Comparison of ENCODE assay signal across 16 cellular contexts in the genomic region with DNA sequence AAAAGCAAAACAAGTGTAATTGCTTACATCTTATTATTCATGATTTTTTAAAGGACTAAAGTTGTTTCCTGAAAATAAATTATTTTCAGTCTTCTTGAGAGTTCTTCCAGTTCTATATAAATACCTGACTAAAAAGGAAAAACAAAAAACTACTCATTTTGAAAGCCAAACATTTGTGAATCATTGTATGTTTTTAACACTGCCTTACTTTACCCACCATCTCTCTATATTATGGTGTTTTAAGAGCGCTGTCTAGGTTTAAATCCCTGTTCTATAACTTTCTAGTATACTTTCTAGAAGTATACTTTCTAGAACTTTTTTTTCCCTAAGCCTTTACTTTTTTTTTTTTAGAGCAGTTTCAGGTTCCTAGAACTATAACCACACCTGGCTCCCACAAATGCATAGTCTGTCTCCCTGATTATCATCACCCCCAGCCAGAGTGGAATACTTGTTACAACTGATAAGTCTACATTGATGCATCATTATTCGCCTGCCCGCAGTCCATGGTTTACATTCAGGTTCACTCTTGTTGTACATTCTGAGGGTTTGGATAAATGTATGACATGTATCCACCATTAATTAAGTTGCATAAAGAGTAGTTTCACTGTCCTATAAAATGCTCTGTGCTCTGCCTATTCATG.
"Had no signal": no experiment of that assay in that cellular context is flagged by ENCODE, and none has a peak within 500 bp of the region (broad histone marks: within the 10 kb centered on the region; RNA-seq: fewer than 3 reads in every experiment).

No MANE protein-coding gene starts in this region.

- H3K9me3 ChIP-seq: sigmoid colon, thyroid gland, vagina had no signal

- H3K4me3 Mint-ChIP-seq: activated B cell treated with CpG ODN at 0.5 μM for 24 hours; activated naive CD4-positive, alpha-beta T cell treated with anti-CD3 and anti-CD28 coated beads, Interleukin-2, amount 10 ng/mL, durations not matched to agents 7 days and 5 days; endodermal cell; neural crest cell; T-helper 1 cell treated with Interleukin-12 subunit alpha and Interleukin-12 subunit beta and Interleukin-4 antibody, amounts not matched to agents 30 μg/mL and 1 μg/mL, for 36 hours had no signal

- H3K36me3 ChIP-seq: thyroid gland had no signal

- H3K27me3 ChIP-seq: hepatocyte, sigmoid colon, thyroid gland, vagina had no signal

- H3K9me3 Mint-ChIP-seq: activated B cell treated with CpG ODN at 0.5 μM for 24 hours; endodermal cell; neural crest cell; T-helper 1 cell treated with Interleukin-12 subunit alpha and Interleukin-12 subunit beta and Interleukin-4 antibody, amounts not matched to agents 30 μg/mL and 1 μg/mL, for 36 hours had no signal

- H3K27me3 Mint-ChIP-seq: activated B cell treated with CpG ODN at 0.5 μM for 24 hours; activated naive CD4-positive, alpha-beta T cell treated with anti-CD3 and anti-CD28 coated beads, Interleukin-2, amount 10 ng/mL, durations not matched to agents 7 days and 5 days had no signal

- ATAC-seq: left ventricle myocardium superior had no signal

- H3K27ac ChIP-seq: hepatocyte, sigmoid colon, thyroid gland, vagina had no signal

- DNase-seq: activated B cell treated with CpG ODN at 0.5 μM for 24 hours; activated naive CD4-positive, alpha-beta T cell treated with anti-CD3 and anti-CD28 coated beads, Interleukin-2, amount 10 ng/mL, durations not matched to agents 7 days and 5 days; aorta; endodermal cell; kidney; left ventricle myocardium superior; mesendoderm; sigmoid colon; stimulated activated CD4-positive, alpha-beta T cell treated with anti-CD3 and anti-CD28 coated beads, Interleukin-12 subunit alpha, Interleukin-12 subunit beta, amount 100 ng/mL, for 4 hours; stimulated activated CD4-positive, alpha-beta T cell treated with anti-CD3 and anti-CD28 coated beads, Interleukin-4, amount 100 ng/mL, for 1 hour; stimulated activated CD8-positive, alpha-beta memory T cell treated with anti-CD3 and anti-CD28 coated beads, Interleukin-4, amount 100 ng/mL, for 48 hours; thyroid gland had no signal

- H3K27ac Mint-ChIP-seq: activated B cell treated with CpG ODN at 0.5 μM for 24 hours; activated naive CD4-positive, alpha-beta T cell treated with anti-CD3 and anti-CD28 coated beads, Interleukin-2, amount 10 ng/mL, durations not matched to agents 7 days and 5 days; endodermal cell; T-helper 1 cell treated with Interleukin-12 subunit alpha and Interleukin-12 subunit beta and Interleukin-4 antibody, amounts not matched to agents 30 μg/mL and 1 μg/mL, for 36 hours had no signal

- H3K4me3 ChIP-seq: hepatocyte, sigmoid colon, thyroid gland, vagina had no signal
